Comparison of ENCODE assay signal across 29 cellular contexts in the genomic region with DNA sequence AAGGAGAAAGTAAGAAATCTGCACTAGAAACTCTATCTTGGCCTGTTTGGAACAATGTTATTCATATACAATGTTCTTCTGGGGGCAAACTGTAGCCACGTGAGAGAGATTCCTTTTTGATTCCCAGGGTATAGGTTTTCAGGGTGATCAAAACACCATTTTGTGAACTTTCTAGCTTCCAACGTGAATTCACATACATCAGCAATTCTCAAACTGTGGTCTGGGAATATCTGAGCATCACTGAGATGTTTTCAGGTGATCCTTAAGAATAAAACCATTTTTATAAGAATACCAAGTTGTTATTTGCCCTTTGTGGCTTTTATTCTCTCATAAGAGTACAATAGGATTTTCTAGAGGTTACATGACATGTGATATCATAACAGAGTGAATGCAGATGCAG.
"Had no signal": no experiment of that assay in that cellular context is flagged by ENCODE, and none has a peak within 500 bp of the region (broad histone marks: within the 10 kb centered on the region; RNA-seq: fewer than 3 reads in every experiment).

No MANE protein-coding gene starts in this region.

- H3K4me2 ChIP-seq: smooth muscle cell had no signal

- H3K36me3 ChIP-seq: neutrophil, pancreas, spleen, suprapubic skin, tibial artery, transverse colon, upper lobe of right lung, uterus had no signal

- DNase-seq: naive thymus-derived CD8-positive, alpha-beta T cell; nephron progenitor cell; nucleus accumbens; pancreas; posterior cingulate gyrus; psoas muscle; right cardiac atrium; spleen; stimulated activated CD4-positive, alpha-beta T cell treated with anti-CD3 and anti-CD28 coated beads, Interleukin-12 subunit alpha, Interleukin-12 subunit beta, amount 100 ng/mL, for 4 hours; stimulated activated CD4-positive, alpha-beta T cell treated with anti-CD3 and anti-CD28 coated beads, Interleukin-1b, Interleukin-23, amount 100 ng/mL, for 48 hours; stimulated activated CD4-positive, alpha-beta T cell treated with anti-CD3 and anti-CD28 coated beads, Interleukin-4, amount 100 ng/mL, for 1 hour; stimulated activated CD4-positive, alpha-beta T cell treated with anti-CD3 and anti-CD28 coated beads, Interleukin-4, amount 100 ng/mL, for 4 hours; stimulated activated CD8-positive, alpha-beta memory T cell treated with anti-CD3 and anti-CD28 coated beads, Interleukin-4, amount 100 ng/mL, for 48 hours; stimulated activated naive CD4-positive, alpha-beta T cell; stimulated activated naive CD8-positive, alpha-beta T cell treated with anti-CD3 and anti-CD28 coated beads, Interleukin-15, amount 100 ng/mL, for 72 hours; stimulated activated naive CD8-positive, alpha-beta T cell treated with anti-CD3 and anti-CD28 coated beads, Interleukin-15, Interleukin-2, amounts not matched to agents 100 U/mL and 50 U/mL, for 24 hours; substantia nigra; testis; tibial artery; transverse colon; upper lobe of right lung; uterus had no signal

- H3K27me3 ChIP-seq: neutrophil, pancreas, spleen, suprapubic skin, testis, tibial artery, transverse colon, upper lobe of right lung, uterus had no signal

- H3K9me3 ChIP-seq: neutrophil, pancreas, psoas muscle, suprapubic skin, testis, tibial artery, transverse colon, upper lobe of right lung had no signal

- H3K4me1 ChIP-seq: spleen, testis, upper lobe of right lung, uterus had no signal

- H3K27ac ChIP-seq: neutrophil, pancreas, psoas muscle, skin epidermis, spleen, suprapubic skin, testis, tibial artery, transverse colon, upper lobe of right lung, uterus had no signal

- H3K4me3 ChIP-seq: pancreas, psoas muscle, skin epidermis, smooth muscle cell, spleen, suprapubic skin, testis, tibial artery, transverse colon, upper lobe of right lung, uterus had no signal

- ATAC-seq: naive thymus-derived CD8-positive, alpha-beta T cell; natural killer cell treated with Interleukin-12 subunit alpha and Interleukin-12 subunit beta and Interleukin-15 and Interleukin-18, amount 100 ng/mL, for 72 hours; pancreas; psoas muscle; right cardiac atrium; sciatic nerve; stimulated activated memory B cell treated with anti-CD40 and anti-IgM and Interleukin-4, amounts not matched to agents 10 μg/mL and 1 μg/mL and 100 μg/mL, for 72 hours; stimulated activated naive CD8-positive, alpha-beta T cell treated with anti-CD3 and anti-CD28 coated beads, Interleukin-15, amount 100 ng/mL, for 72 hours; stimulated activated naive CD8-positive, alpha-beta T cell treated with anti-CD3 and anti-CD28 coated beads, Interleukin-15, Interleukin-2, amounts not matched to agents 100 U/mL and 50 U/mL, for 24 hours had no signal
